ENCODE assay signal across 1 cellular context in the genomic region with DNA sequence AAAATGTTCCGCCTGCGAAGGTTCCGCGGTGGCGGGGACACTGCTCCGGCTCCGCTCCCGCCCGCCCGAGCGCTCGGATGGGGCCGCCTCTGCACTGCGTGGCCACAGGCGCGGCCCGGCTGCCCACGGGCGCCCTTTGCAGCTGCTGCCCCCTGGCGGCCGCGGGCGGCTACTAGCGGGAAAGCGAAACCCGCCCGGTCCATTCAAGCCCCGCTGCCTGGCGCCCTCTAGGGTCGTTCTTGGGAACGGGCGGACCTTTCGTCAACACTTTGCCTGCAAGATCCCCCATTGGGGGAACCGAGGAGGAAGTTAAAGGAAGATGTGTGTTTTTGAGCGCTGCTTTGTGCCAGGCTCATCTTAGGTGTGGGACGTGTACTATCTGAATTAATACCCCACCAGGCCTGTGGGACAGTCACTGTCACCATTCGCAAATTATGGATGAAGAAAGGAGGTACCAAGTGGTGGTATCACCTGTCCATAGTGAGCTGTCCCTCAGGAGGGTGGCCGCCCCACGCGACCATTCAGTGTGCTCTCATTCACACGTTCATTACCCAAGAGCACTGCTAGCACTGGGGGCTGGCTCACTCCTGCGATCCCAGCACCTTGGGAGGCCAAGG.
TF ChIP-seq lines count a peak whose summit lies in the region.

No MANE protein-coding gene starts in this region.

TF ChIP-seq in A549, 52 proteins besides CTCF, POLR2A, EP300 and RAD21 (continued from another document):
- TF ChIP-seq NFE2L2 (conservative IDR thresholded peaks at IDR 0.05; ENCODE audit: low read length), result no peak
- no peak for TF ChIP-seq SREBF2 (IDR thresholded peaks at IDR 0.05)
- TF ChIP-seq, protein P1, sequence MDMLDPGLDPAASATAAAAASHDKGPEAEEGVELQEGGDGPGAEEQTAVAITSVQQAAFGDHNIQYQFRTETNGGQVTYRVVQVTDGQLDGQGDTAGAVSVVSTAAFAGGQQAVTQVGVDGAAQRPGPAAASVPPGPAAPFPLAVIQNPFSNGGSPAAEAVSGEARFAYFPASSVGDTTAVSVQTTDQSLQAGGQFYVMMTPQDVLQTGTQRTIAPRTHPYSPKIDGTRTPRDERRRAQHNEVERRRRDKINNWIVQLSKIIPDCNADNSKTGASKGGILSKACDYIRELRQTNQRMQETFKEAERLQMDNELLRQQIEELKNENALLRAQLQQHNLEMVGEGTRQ (IDR thresholded peaks at IDR 0.05), result no peak
- peak; percentile 80; the same call in 1 of the 2 replicates for TF ChIP-seq HOXB5 (CRISPR knock-in tag; IDR thresholded peaks at IDR 0.05)
- TF ChIP-seq, protein P2, sequence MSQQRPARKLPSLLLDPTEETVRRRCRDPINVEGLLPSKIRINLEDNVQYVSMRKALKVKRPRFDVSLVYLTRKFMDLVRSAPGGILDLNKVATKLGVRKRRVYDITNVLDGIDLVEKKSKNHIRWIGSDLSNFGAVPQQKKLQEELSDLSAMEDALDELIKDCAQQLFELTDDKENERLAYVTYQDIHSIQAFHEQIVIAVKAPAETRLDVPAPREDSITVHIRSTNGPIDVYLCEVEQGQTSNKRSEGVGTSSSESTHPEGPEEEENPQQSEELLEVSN (IDR thresholded peaks at IDR 0.05; ENCODE audit: borderline replicate concordance, low read depth), result peak; percentile 61; the same call in 1 of the 2 replicates
- TF ChIP-seq, protein P3, sequence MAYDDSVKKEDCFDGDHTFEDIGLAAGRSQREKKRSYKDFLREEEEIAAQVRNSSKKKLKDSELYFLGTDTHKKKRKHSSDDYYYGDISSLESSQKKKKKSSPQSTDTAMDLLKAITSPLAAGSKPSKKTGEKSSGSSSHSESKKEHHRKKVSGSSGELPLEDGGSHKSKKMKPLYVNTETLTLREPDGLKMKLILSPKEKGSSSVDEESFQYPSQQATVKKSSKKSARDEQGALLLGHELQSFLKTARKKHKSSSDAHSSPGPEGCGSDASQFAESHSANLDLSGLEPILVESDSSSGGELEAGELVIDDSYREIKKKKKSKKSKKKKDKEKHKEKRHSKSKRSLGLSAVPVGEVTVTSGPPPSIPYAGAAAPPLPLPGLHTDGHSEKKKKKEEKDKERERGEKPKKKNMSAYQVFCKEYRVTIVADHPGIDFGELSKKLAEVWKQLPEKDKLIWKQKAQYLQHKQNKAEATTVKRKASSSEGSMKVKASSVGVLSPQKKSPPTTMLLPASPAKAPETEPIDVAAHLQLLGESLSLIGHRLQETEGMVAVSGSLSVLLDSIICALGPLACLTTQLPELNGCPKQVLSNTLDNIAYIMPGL (CRISPR knock-in tag; IDR thresholded peaks at IDR 0.05; ENCODE audit: borderline replicate concordance), result no peak
- TF ChIP-seq FOSL2 (IDR thresholded peaks at IDR 0.05), result no peak
- TF ChIP-seq FOSL2 (CRISPR knock-in tag; IDR thresholded peaks at IDR 0.05), result peak; percentile 44
- no peak for TF ChIP-seq HEYL (CRISPR knock-in tag; IDR thresholded peaks at IDR 0.05)
- TF ChIP-seq PHF8 (IDR thresholded peaks at IDR 0.05; ENCODE audit: borderline replicate concordance, low read depth), result no peak
- TF ChIP-seq, protein P4, sequence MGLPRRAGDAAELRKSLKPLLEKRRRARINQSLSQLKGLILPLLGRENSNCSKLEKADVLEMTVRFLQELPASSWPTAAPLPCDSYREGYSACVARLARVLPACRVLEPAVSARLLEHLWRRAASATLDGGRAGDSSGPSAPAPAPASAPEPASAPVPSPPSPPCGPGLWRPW (IDR thresholded peaks at IDR 0.05), result no peak
